ENCODE assay signal across 20 cellular contexts in the genomic region with DNA sequence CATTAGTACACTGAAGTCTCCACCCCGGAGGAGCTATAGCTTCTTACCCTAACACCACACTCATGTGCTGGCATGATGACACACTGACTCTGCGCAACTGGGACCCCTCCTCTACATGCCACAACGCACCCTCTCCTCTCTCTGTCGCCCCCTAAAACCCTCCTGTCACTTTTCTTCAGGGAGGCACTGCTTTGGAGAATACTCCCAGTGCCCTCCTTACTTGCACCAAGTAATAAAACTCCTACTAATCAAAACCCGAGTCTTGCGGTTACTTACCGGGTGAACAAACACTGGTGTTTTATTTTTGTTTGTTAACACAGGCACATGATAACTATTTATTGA. TPM values are rescaled to one million over a fixed set of nuclear protein-coding genes. Genes with fewer than 3 reads are reported as not detected.
DNase-seq lines count a peak whose midpoint lies in the region; ATAC-seq and TF ChIP-seq lines count a peak whose summit lies in the region.
"Had no signal": no experiment of that assay in that cellular context is flagged by ENCODE, and none has a peak within 500 bp of the region (broad histone marks: within the 10 kb centered on the region; RNA-seq: fewer than 3 reads in every experiment).

No MANE protein-coding gene starts in this region.

- TF ChIP-seq POLR2A in prostate gland (IDR thresholded peaks at IDR 0.05), result no peak

- H3K27ac Mint-ChIP-seq in endodermal cell (peak overlapping the region; percentile 23), neural crest cell (ENCODE audit: unreplicated experiment) (peak overlapping the region; percentile 58)
- H3K27ac Mint-ChIP-seq in naive thymus-derived CD8-positive, alpha-beta T cell, result no peak overlapping the region
- H3K27ac Mint-ChIP-seq: CD4-positive, alpha-beta T cell had no signal

- POLR2A ChIA-PET in RWPE1 (lab: Yijun Ruan, JAX; ENCODE audit: low non-redundant PET), result no interaction called here
- POLR2A ChIA-PET in naive thymus-derived CD8-positive, alpha-beta T cell (lab: Charles Lee), result interaction anchor here (0.6 to 1.1 kb wide), 2 partner anchors 9 to 541 kb away, joined by 3 to 5 read pairs; no protein-coding TSS in a partner anchor

- DNase-seq in RWPE1 (ENCODE audit: low spot score), result no peak
- no peak for DNase-seq in endodermal cell
- DNase-seq in neural crest cell (ENCODE audit: low read depth, low spot score), result no peak
- DNase-seq in substantia nigra (lab: John Stamatoyannopoulos, UW), result no peak
- DNase-seq in prostate gland (ENCODE audit: low spot score), result no peak
- DNase-seq in naive thymus-derived CD8-positive, alpha-beta T cell, result no peak
- DNase-seq: CD4-positive, alpha-beta T cell; DMS153; GDM1; GOT3; NCI-H1105; NCI-H2081; NCI-H748 treated with DMSO at 0.1 percent for 48 hours; NK-92 treated with Interleukin-12 subunit alpha and Interleukin-12 subunit beta, amount 100 ng/mL, for 24 hours; SHP77 had no signal

- H3K27me3 Mint-ChIP-seq in endodermal cell (ENCODE audit: insufficient read depth), result no peaks in the 10 kb centered on the region
- H3K27me3 Mint-ChIP-seq in neural crest cell (ENCODE audit: low read depth), result no peaks in the 10 kb centered on the region
- H3K27me3 Mint-ChIP-seq in naive thymus-derived CD8-positive, alpha-beta T cell, result peaks cover 0 to 6% (median 0%) of the 10 kb centered on the region in 5 donors

- H3K4me3 ChIP-seq in endodermal cell (ENCODE audit: low read length) (no peak overlapping the region), prostate gland (no peak overlapping the region)
- H3K4me3 ChIP-seq: GM12878 had no signal

- H3K4me3 Mint-ChIP-seq in endodermal cell, result no peak overlapping the region
- H3K4me3 Mint-ChIP-seq in neural crest cell, result no peak overlapping the region
- no peak overlapping the region for H3K4me3 Mint-ChIP-seq in naive thymus-derived CD8-positive, alpha-beta T cell
- H3K4me3 Mint-ChIP-seq: CD4-positive, alpha-beta T cell had no signal

- no peak for TF ChIP-seq CTCF in 22Rv1 (IDR thresholded peaks at IDR 0.05)
- no peak for TF ChIP-seq CTCF in RWPE1 (conservative IDR thresholded peaks at IDR 0.05; ENCODE audit: low read depth)
- TF ChIP-seq CTCF in endodermal cell (conservative IDR thresholded peaks at IDR 0.05), result no peak
- TF ChIP-seq CTCF in neural crest cell (conservative IDR thresholded peaks at IDR 0.05), result no peak
- TF ChIP-seq CTCF in prostate gland (IDR thresholded peaks at IDR 0.05), result no peak

- 63 to 70% methylated on average over 3 to 4 of the region's 7 CpGs for WGBS in endodermal cell (ENCODE audit: insufficient coverage in 1 of 2, insufficient read length in 1 of 2), 2 experiments
- 49% methylated on average over 7 of the region's 7 CpGs for WGBS in prostate gland

- H3K9me3 ChIP-seq in endodermal cell (ENCODE audit: control insufficient read depth, low read length), result no peaks in the 10 kb centered on the region
- no peaks in the 10 kb centered on the region for H3K9me3 ChIP-seq in prostate gland
- H3K9me3 ChIP-seq: BE2C, Caco-2 had no signal

- intact Hi-C loops in prostate gland (cut with DNase I), result no loop called here

- CTCF ChIA-PET in RWPE1 (lab: Yijun Ruan, JAX), result interaction anchor here (1.5 kb wide), 1 partner anchor 9 kb away, joined by 3 read pairs; no protein-coding TSS in a partner anchor

- no peak overlapping the region for H3K9ac ChIP-seq in endodermal cell (ENCODE audit: extremely low read depth, low read length, poor library complexity, severe bottlenecking)

- no peaks in the 10 kb centered on the region for H3K36me3 Mint-ChIP-seq in endodermal cell (ENCODE audit: low read depth)
- no peaks in the 10 kb centered on the region for H3K36me3 Mint-ChIP-seq in neural crest cell (ENCODE audit: low read depth)
- no peaks in the 10 kb centered on the region for H3K36me3 Mint-ChIP-seq in naive thymus-derived CD8-positive, alpha-beta T cell

- H3K4me1 ChIP-seq in endodermal cell (ENCODE audit: control insufficient read depth, insufficient read depth, low read length) (no peaks in the 10 kb centered on the region), prostate gland (replicated peaks) (no peaks in the 10 kb centered on the region)
- H3K4me1 ChIP-seq: Caco-2 had no signal

- ATAC-seq in GM19035 (IDR thresholded peaks at IDR 0.05; ENCODE audit: unreplicated experiment), result no peak
- no peak for ATAC-seq in naive thymus-derived CD8-positive, alpha-beta T cell
- ATAC-seq: GM12878 had no signal

- no peaks in the 10 kb centered on the region for H3K36me3 ChIP-seq in endodermal cell (ENCODE audit: control insufficient read depth, insufficient read depth, low read length)
- no peaks in the 10 kb centered on the region for H3K36me3 ChIP-seq in prostate gland
- H3K36me3 ChIP-seq: BE2C had no signal

- H3K27ac ChIP-seq in 22Rv1 (peak overlapping the region; percentile 62), RWPE1 (peak overlapping the region; percentile 24; the same call in 1 of the 2 replicates), endodermal cell (ENCODE audit: low read depth, low read length) (no peak overlapping the region), substantia nigra (ENCODE audit: low read depth, low read length, poor library complexity, severe bottlenecking) (no peak overlapping the region), prostate gland (no peak overlapping the region)

- no peaks in the 10 kb centered on the region for H3K27me3 ChIP-seq in endodermal cell (ENCODE audit: control insufficient read depth, insufficient read depth, low read length, poor library complexity, severe bottlenecking)
- H3K27me3 ChIP-seq in prostate gland (replicated peaks; ENCODE audit: insufficient read depth), result no peaks in the 10 kb centered on the region
- H3K27me3 ChIP-seq: BE2C had no signal

- H3K4me1 Mint-ChIP-seq in endodermal cell (no peaks in the 10 kb centered on the region), neural crest cell (peaks cover 5% of the 10 kb centered on the region)
- H3K4me1 Mint-ChIP-seq in naive thymus-derived CD8-positive, alpha-beta T cell, result no peaks in the 10 kb centered on the region

- no peaks in the 10 kb centered on the region for H3K9me3 Mint-ChIP-seq in endodermal cell
- no peaks in the 10 kb centered on the region for H3K9me3 Mint-ChIP-seq in neural crest cell
- H3K9me3 Mint-ChIP-seq in naive thymus-derived CD8-positive, alpha-beta T cell, result no peaks in the 10 kb centered on the region
- H3K9me3 Mint-ChIP-seq: CD4-positive, alpha-beta T cell had no signal

RNA-seq across cellular contexts. Expression of a gene that starts 12.6 kb away (rescaled TPM):
- 10 to 100 TPM; 27.8 to 46.8 TPM for total RNA-seq in endodermal cell
- polyA plus RNA-seq in endodermal cell (2013, experiment 1 of 2), result 36.9 TPM
- polyA plus RNA-seq in endodermal cell (2013, experiment 2 of 2), result 33.8 TPM
- 53.3 and 56.1 TPM in 2 replicates for total RNA-seq in neural crest cell
- total RNA-seq in prostate gland, result 10 to 100 TPM; 32.2 to 47.6 TPM
- total RNA-seq in naive thymus-derived CD8-positive, alpha-beta T cell, result 10 to 100 TPM; 34.6 to 39.7 TPM
- polyA plus RNA-seq in naive thymus-derived CD8-positive, alpha-beta T cell, result 10 to 100 TPM in 1 of 3 donors, 1 to 10 TPM in 2; 3.4 to 10.3 (median 7.5) TPM

Comparison
In these comparisons a context has a peak if more than half of its experiments do, and no peak if none do; other contexts are left out.
1. H3K27ac ChIP-seq: peak in 22Rv1 (single experiment) and RWPE1 (single experiment); none in endodermal cell (single experiment), substantia nigra (single experiment) and prostate gland (0 of 2).
2. H3K27ac Mint-ChIP-seq: peak in endodermal cell (single experiment) and neural crest cell (single experiment); none in naive thymus-derived CD8-positive, alpha-beta T cell (0 of 10).